ENCODE assay signal across 19 cellular contexts in genomic region chr13:21225082-21225481, GRCh38. TPM values are rescaled to one million over a fixed set of nuclear protein-coding genes. Genes with fewer than 3 reads are reported as not detected.
"Had no signal": no experiment of that assay in that cellular context is flagged by ENCODE, and none has a peak within 500 bp of the region (broad histone marks: within the 10 kb centered on the region; RNA-seq: fewer than 3 reads in every experiment).

No MANE protein-coding gene starts in this region.

- H3K4me1 ChIP-seq: esophagus muscularis mucosa, foreskin keratinocyte, gastroesophageal sphincter, heart left ventricle, left lung, lower lobe of right lung had no signal

- H3K4me3 ChIP-seq: coronary artery, dorsolateral prefrontal cortex, esophagus muscularis mucosa, gastroesophageal sphincter, heart left ventricle, hepatocyte, left lung, lower lobe of right lung had no signal

- H3K27me3 ChIP-seq: esophagus muscularis mucosa, foreskin keratinocyte, gastroesophageal sphincter, heart left ventricle, hepatocyte, left lung had no signal

- ATAC-seq: foreskin keratinocyte; gastroesophageal sphincter; heart left ventricle; left cardiac atrium; left lung; left ventricle myocardium superior; lower lobe of right lung; naive thymus-derived CD4-positive, alpha-beta T cell had no signal

- DNase-seq: dermis blood vessel endothelial cell; dorsolateral prefrontal cortex; effector CD4-positive, alpha-beta T cell; effector memory CD4-positive, alpha-beta T cell; foreskin keratinocyte; heart left ventricle; hypothalamus; left cardiac atrium; left lung; left ventricle myocardium superior; lower lobe of right lung; mammary epithelial cell; mesendoderm; midbrain; naive thymus-derived CD4-positive, alpha-beta T cell had no signal

- H3K36me3 ChIP-seq: esophagus muscularis mucosa, gastroesophageal sphincter, heart left ventricle, left lung, lower lobe of right lung had no signal

- H3K27ac ChIP-seq: coronary artery, dorsolateral prefrontal cortex, esophagus muscularis mucosa, foreskin keratinocyte, gastroesophageal sphincter, heart left ventricle, hepatocyte, left lung, lower lobe of right lung had no signal

RNA-seq across cellular contexts. Expression of gene SKA3, which starts 48.7 kb away (rescaled TPM):
- polyA plus RNA-seq: naive thymus-derived CD4-positive, alpha-beta T cell had no signal
